ENCODE assay signal across 9 cellular contexts in genomic region chrX:45445745-45446412, GRCh38.
DNase-seq lines count a peak whose midpoint lies in the region; ATAC-seq and TF ChIP-seq lines count a peak whose summit lies in the region.
"Had no signal": no experiment of that assay in that cellular context is flagged by ENCODE, and none has a peak within 500 bp of the region (broad histone marks: within the 10 kb centered on the region; RNA-seq: fewer than 3 reads in every experiment).

No MANE protein-coding gene starts in this region.

- H3K9me3 Mint-ChIP-seq in activated naive CD8-positive, alpha-beta T cell treated with anti-CD3 and anti-CD28 coated beads, Interleukin-2, amount 50 U/mL, for 24 hours, result no peaks in the 10 kb centered on the region

- WGBS in IMR-90 (ENCODE audit: extremely low coverage in 2 of 2, insufficient read length in 1 of 2), 2 experiments, result no CpG with 5 or more reads among the region's 2 CpGs
- WGBS in aorta, 2 donors, result 46 to 58% methylated on average over 2 of the region's 2 CpGs

- no peaks in the 10 kb centered on the region for H3K36me3 ChIP-seq in IMR-90 (ENCODE audit: control insufficient read depth, insufficient read depth, low read length)
- H3K36me3 ChIP-seq in aorta (ENCODE audit: control insufficient read depth in 1 of 2, insufficient read depth in 2 of 2, low read length in 1 of 2), result no peaks in the 10 kb centered on the region
- H3K36me3 ChIP-seq: gastrocnemius medialis had no signal

- TF ChIP-seq POLR2A in IMR-90 (IDR thresholded peaks at IDR 0.05; ENCODE audit: low read depth, low read length), result no peak

- POLR2A ChIA-PET in IMR-90 (lab: Charles Lee; ENCODE audit: unreplicated experiment), result no interaction called here

- H2AK9ac ChIP-seq in IMR-90 (replicated peaks; ENCODE audit: low read depth, low read length, poor library complexity), result no peak overlapping the region

- H4K5ac ChIP-seq in IMR-90 (ENCODE audit: low read depth, low read length), result no peak overlapping the region

- H2AFZ ChIP-seq in IMR-90 (replicated peaks; ENCODE audit: low read length, poor library complexity), result no peak overlapping the region

- H3K27me3 ChIP-seq in IMR-90 (ENCODE audit: control insufficient read depth, insufficient read depth, low read length), result peaks cover 6% of the 10 kb centered on the region
- H3K27me3 ChIP-seq in aorta (ENCODE audit: control insufficient read depth in 1 of 2, insufficient read depth in 2 of 2, low read length in 1 of 2), result no peaks in the 10 kb centered on the region
- H3K27me3 ChIP-seq: gastrocnemius medialis had no signal

- peak overlapping the region; percentile 71 for H2BK120ac ChIP-seq in IMR-90 (ENCODE audit: low read depth, low read length)

- peak overlapping the region; percentile 41; the same call in 1 of the 2 replicates for H3K4ac ChIP-seq in IMR-90 (ENCODE audit: low read depth, low read length)

- no peak overlapping the region for H2AK5ac ChIP-seq in IMR-90 (ENCODE audit: low read depth, low read length)

- peak overlapping the region in 1 of 2 experiments; percentile 31; a peak in 1 of 4 replicates for H4K8ac ChIP-seq in IMR-90 (ENCODE audit: low read depth in 2 of 2, low read length in 2 of 2)

- no peak for TF ChIP-seq RAD21 in IMR-90 (IDR thresholded peaks at IDR 0.05; ENCODE audit: low read length)

- H3K4me2 ChIP-seq in IMR-90 (ENCODE audit: low read depth, low read length), result no peak overlapping the region

- H3K9me1 ChIP-seq in IMR-90 (ENCODE audit: insufficient read depth, low read length), result no peaks in the 10 kb centered on the region

- intact Hi-C loops in IMR-90 (cut with micrococcal nuclease), result no loop called here
- intact Hi-C loops in aorta (cut with DNase I), result no loop called here

- no peak overlapping the region for H3K56ac ChIP-seq in IMR-90 (ENCODE audit: extremely low read depth, insufficient read depth, low read length)

- no peak overlapping the region for H3K23ac ChIP-seq in IMR-90 (ENCODE audit: low read depth, low read length)

- CTCF ChIA-PET in IMR-90 (lab: Yijun Ruan, JAX), result no interaction called here

- H3K18ac ChIP-seq in IMR-90 (ENCODE audit: low read depth, low read length), result no peak overlapping the region; the same call in 1 of the 2 replicates

- no peaks in the 10 kb centered on the region for H3K79me1 ChIP-seq in IMR-90 (ENCODE audit: low read depth in 1 of 2, low read length in 2 of 2)

- 0 out of 2 replicates have a peak overlapping the region, but pooled peaks have one; percentile 3 for H3K14ac ChIP-seq in IMR-90 (replicated peaks; ENCODE audit: low read depth, low read length)

- no peak overlapping the region; the same call in 1 of the 2 replicates for H3K27ac ChIP-seq in IMR-90 (ENCODE audit: insufficient read depth, low read length)
- no peak overlapping the region for H3K27ac ChIP-seq in aorta (ENCODE audit: low read depth in 1 of 2, low read length in 2 of 2)
- H3K27ac ChIP-seq: gastrocnemius medialis had no signal

- peaks cover 8% of the 10 kb centered on the region for H3K4me1 Mint-ChIP-seq in activated naive CD8-positive, alpha-beta T cell treated with anti-CD3 and anti-CD28 coated beads, Interleukin-2, amount 50 U/mL, for 24 hours

- H3K9me3 ChIP-seq in IMR-90 (ENCODE audit: control insufficient read depth, insufficient read depth, low read length) (no peaks in the 10 kb centered on the region), aorta (ENCODE audit: control insufficient read depth, low read length) (no peaks in the 10 kb centered on the region)
- H3K9me3 ChIP-seq: gastrocnemius medialis had no signal

- BruUV-seq in IMR-90 (replicated peaks; lab: Mats Ljungman, UMichigan), result no TSS peak

- no peak overlapping the region for H3K9ac ChIP-seq in IMR-90 (ENCODE audit: low read depth, low read length)

- no peaks in the 10 kb centered on the region for H3K27me3 Mint-ChIP-seq in activated naive CD8-positive, alpha-beta T cell treated with anti-CD3 and anti-CD28 coated beads, Interleukin-2, amount 50 U/mL, for 24 hours

- in situ Hi-C loops in IMR-90 (cut with MboI; ENCODE audit: low sequenced_read_pairs), result no loop called here

- no peak overlapping the region for H4K91ac ChIP-seq in IMR-90 (ENCODE audit: insufficient read depth, low read depth, low read length)

- H3K4me3 Mint-ChIP-seq in activated naive CD8-positive, alpha-beta T cell treated with anti-CD3 and anti-CD28 coated beads, Interleukin-2, amount 50 U/mL, for 24 hours, result no peak overlapping the region

- H3K4me3 ChIP-seq in AG09309 (ENCODE audit: control insufficient read depth, low read depth, low read length), result no peak overlapping the region
- no peak overlapping the region for H3K4me3 ChIP-seq in IMR-90 (ENCODE audit: insufficient read depth, low read depth, low read length)
- no peak overlapping the region for H3K4me3 ChIP-seq in aorta (ENCODE audit: low read length in 2 of 2)
- H3K4me3 ChIP-seq: gastrocnemius medialis had no signal

- no peaks in the 10 kb centered on the region for H4K20me1 ChIP-seq in IMR-90 (ENCODE audit: insufficient read depth, low read length)

- H2BK5ac ChIP-seq in IMR-90 (ENCODE audit: low read depth, low read length, poor library complexity, severe bottlenecking), result peak overlapping the region; percentile 20

- ATAC-seq in IMR-90 (ENCODE audit: low read depth) (peak; percentile 76), GM21576 (IDR thresholded peaks at IDR 0.05; ENCODE audit: unreplicated experiment) (no peak), HG03460 (IDR thresholded peaks at IDR 0.05; ENCODE audit: unreplicated experiment) (no peak), aorta (ENCODE audit: low FRiP score) (no peak)
- ATAC-seq in activated naive CD8-positive, alpha-beta T cell treated with anti-CD3 and anti-CD28 coated beads, Interleukin-2, amount 50 U/mL, for 24 hours, result peak; percentile 86

- H3K4me1 ChIP-seq in IMR-90 (ENCODE audit: control insufficient read depth, insufficient read depth, low read length) (peaks cover 5% of the 10 kb centered on the region), aorta (ENCODE audit: control insufficient read depth in 1 of 2, insufficient read depth in 2 of 2, low read length in 2 of 2) (no peaks in the 10 kb centered on the region)
- H3K4me1 ChIP-seq: gastrocnemius medialis had no signal

- TF ChIP-seq CTCF in AG09309 (IDR thresholded peaks at IDR 0.05; ENCODE audit: control insufficient read depth, insufficient read depth, low read depth, low read length, missing control alignments) (no peak), IMR-90 (conservative IDR thresholded peaks at IDR 0.05; ENCODE audit: low read depth, low read length) (no peak)

- peak overlapping the region; percentile 48; the same call in 1 of the 2 replicates for H2BK20ac ChIP-seq in IMR-90 (ENCODE audit: low read depth, low read length)

- H3K36me3 Mint-ChIP-seq in activated naive CD8-positive, alpha-beta T cell treated with anti-CD3 and anti-CD28 coated beads, Interleukin-2, amount 50 U/mL, for 24 hours (ENCODE audit: low read depth), result no peaks in the 10 kb centered on the region

- DNase-seq in AG09309 (ENCODE audit: low read depth), result peak; percentile 76
- DNase-seq in IMR-90, result peak; percentile 76
- no peak for DNase-seq in activated naive CD8-positive, alpha-beta T cell treated with anti-CD3 and anti-CD28 coated beads, Interleukin-2, amount 50 U/mL, for 24 hours
- DNase-seq in kidney tubule cell (ENCODE audit: low spot score), result peak; percentile 90
- no peak for DNase-seq in NK-92 treated with Interleukin-12 subunit alpha and Interleukin-12 subunit beta, amount 100 ng/mL, for 24 hours (lab: John Stamatoyannopoulos, UW)
- DNase-seq in aorta, result no peak
- DNase-seq: gastrocnemius medialis had no signal

- H3K27ac Mint-ChIP-seq in activated naive CD8-positive, alpha-beta T cell treated with anti-CD3 and anti-CD28 coated beads, Interleukin-2, amount 50 U/mL, for 24 hours, result peak overlapping the region; percentile 27

- no peak overlapping the region for H2BK15ac ChIP-seq in IMR-90 (ENCODE audit: low read depth, low read length)

- dilution Hi-C loops in IMR-90 (cut with HindIII; ENCODE audit: low sequenced_read_pairs, unreplicated experiment), result no loop called here

TF ChIP-seq in IMR-90, 13 proteins besides CTCF, POLR2A, EP300 and RAD21:
- TF ChIP-seq BHLHE40 (IDR thresholded peaks at IDR 0.05; ENCODE audit: low read depth, low read length), result 0 out of 2 replicates have a peak, but pooled peaks have one; percentile 4
- no peak for TF ChIP-seq FOS (IDR thresholded peaks at IDR 0.05; ENCODE audit: low read depth, low read length)
- TF ChIP-seq MXI1 (IDR thresholded peaks at IDR 0.05; ENCODE audit: borderline replicate concordance, low read depth, low read length), result no peak
- peak; percentile 22; the same call in 1 of the 2 replicates for TF ChIP-seq CEBPB (IDR thresholded peaks at IDR 0.05; ENCODE audit: low read depth, low read length)
TF ChIP-seq in IMR-90: peak in this region for 2.

Comparison
In these comparisons a context has a peak if more than half of its experiments do, and no peak if none do; other contexts are left out.
1. DNase-seq: peak in AG09309 (single experiment), IMR-90 (single experiment) and kidney tubule cell (single experiment); none in activated naive CD8-positive, alpha-beta T cell treated with anti-CD3 and anti-CD28 coated beads, Interleukin-2, amount 50 U/mL, for 24 hours (single experiment), NK-92 treated with Interleukin-12 subunit alpha and Interleukin-12 subunit beta, amount 100 ng/mL, for 24 hours (single experiment) and aorta (0 of 2).
2. ATAC-seq: peak in IMR-90 (single experiment) and activated naive CD8-positive, alpha-beta T cell treated with anti-CD3 and anti-CD28 coated beads, Interleukin-2, amount 50 U/mL, for 24 hours (single experiment); none in GM21576 (single experiment), HG03460 (single experiment) and aorta (single experiment).